ENCODE assay signal across 9 cellular contexts in the genomic region with DNA sequence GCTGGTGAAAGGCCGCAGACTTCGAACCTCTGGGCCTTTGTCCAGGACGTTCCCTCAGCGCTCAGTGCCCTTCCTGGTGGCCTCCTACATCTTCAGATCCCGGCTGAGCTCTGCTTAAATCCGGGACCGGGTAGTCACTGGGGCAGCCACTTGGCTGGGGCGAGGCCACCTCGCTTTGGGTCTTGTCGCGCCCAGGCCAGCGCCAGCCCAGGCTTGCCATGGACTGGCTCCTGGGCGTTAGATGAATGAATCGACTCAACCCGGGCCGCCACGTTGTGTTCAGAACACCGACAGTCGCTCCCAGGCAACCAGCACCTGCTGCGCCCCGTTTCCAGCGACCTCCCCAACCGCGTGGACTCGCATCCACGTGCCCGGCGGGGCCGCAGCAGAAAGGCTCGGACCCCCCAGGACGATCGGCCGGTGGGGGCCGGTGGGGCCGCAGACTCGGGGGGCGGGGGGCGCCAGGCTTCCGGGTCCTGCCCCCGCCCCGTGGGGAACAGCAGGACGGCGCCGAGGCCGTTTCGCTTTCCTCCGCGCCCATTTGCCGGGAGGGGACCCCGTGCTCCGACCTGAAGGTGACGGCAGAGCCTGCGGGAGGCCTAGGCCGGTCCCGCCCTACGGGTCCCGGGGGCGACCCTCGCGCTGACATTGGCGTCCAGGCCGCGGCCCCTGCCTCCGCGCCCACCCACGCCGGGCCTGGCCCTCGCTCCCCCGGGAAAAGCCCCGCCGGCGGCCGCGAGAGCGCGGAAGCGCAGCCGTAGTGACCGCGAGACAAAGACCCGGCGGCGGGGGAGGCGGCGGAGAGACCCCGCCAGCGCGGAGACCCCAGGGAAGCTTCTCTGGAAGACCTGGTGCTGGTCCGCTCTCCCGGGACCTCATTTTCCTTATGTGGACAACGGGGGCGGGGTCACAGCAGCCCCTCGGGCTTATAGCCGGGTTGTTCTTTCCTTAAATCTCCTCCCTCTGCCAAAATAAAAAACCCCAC. TPM values are rescaled to one million over a fixed set of nuclear protein-coding genes. Genes with fewer than 3 reads are reported as not detected.
DNase-seq lines count a peak whose midpoint lies in the region; ATAC-seq and TF ChIP-seq lines count a peak whose summit lies in the region.
"Had no signal": no experiment of that assay in that cellular context is flagged by ENCODE, and none has a peak within 500 bp of the region (broad histone marks: within the 10 kb centered on the region; RNA-seq: fewer than 3 reads in every experiment).

No MANE protein-coding gene starts in this region.

- no TSS peak for BruUV-seq in Panc1 (replicated peaks; lab: Mats Ljungman, UMichigan)

- ATAC-seq in Panc1 (peak; percentile 80), HG03095 (IDR thresholded peaks at IDR 0.05; ENCODE audit: unreplicated experiment) (no peak)

- no peak for TF ChIP-seq CTCF in Panc1 (IDR thresholded peaks at IDR 0.05)

- H3K36me3 ChIP-seq in Panc1 (ENCODE audit: control insufficient read depth, insufficient read depth, low read length) (no peaks in the 10 kb centered on the region), skeletal muscle satellite cell (ENCODE audit: insufficient read depth, low read length) (no peaks in the 10 kb centered on the region)

- H3K4me2 ChIP-seq in skeletal muscle satellite cell (ENCODE audit: low read length) = peak overlapping the region; percentile 95

- no peaks in the 10 kb centered on the region for H3K27me3 Mint-ChIP-seq in activated naive CD8-positive, alpha-beta T cell

- H3K9me3 ChIP-seq in Panc1 (ENCODE audit: control insufficient read depth, insufficient read depth, low read depth, low read length) (no peaks in the 10 kb centered on the region), skeletal muscle satellite cell (replicated peaks; ENCODE audit: low read length) (no peaks in the 10 kb centered on the region)

- H3K27me3 ChIP-seq in Panc1 (ENCODE audit: control insufficient read depth, insufficient read depth, low read length) = no peaks in the 10 kb centered on the region
- H3K27me3 ChIP-seq in skeletal muscle satellite cell (ENCODE audit: control insufficient read depth, insufficient read depth, low read length) = no peaks in the 10 kb centered on the region

- H3K4me1 ChIP-seq in Panc1 (ENCODE audit: control insufficient read depth, insufficient read depth, low read length) (peaks cover 11% of the 10 kb centered on the region), skeletal muscle satellite cell (ENCODE audit: control insufficient read depth, insufficient read depth, low read length) (peaks cover 11% of the 10 kb centered on the region)

- H3K27ac ChIP-seq in Panc1 (ENCODE audit: low read length) = peak overlapping the region; percentile 52
- H3K27ac ChIP-seq: 22Rv1 had no signal

- H3K4me1 Mint-ChIP-seq in activated naive CD8-positive, alpha-beta T cell (ENCODE audit: low read depth) = peaks cover 3% of the 10 kb centered on the region

- DNase-seq in DMS153 (lab: John Stamatoyannopoulos, UW) (peak; percentile 5), DMS153 treated with DMSO at 0.1 percent for 48 hours (lab: John Stamatoyannopoulos, UW; ENCODE audit: unreplicated experiment) (no peak), Panc1 (ENCODE audit: low read depth, low spot score) (no peak), hepatic stellate cell (ENCODE audit: low spot score) (peak; percentile 75), middle frontal gyrus (ENCODE audit: extremely low spot score, low spot score) (no peak)

- peak overlapping the region; percentile 47 to 53 for H3K4me3 ChIP-seq in Panc1 (ENCODE audit: low read depth in 2 of 2, low read length in 2 of 2)
- H3K4me3 ChIP-seq in skeletal muscle satellite cell (ENCODE audit: low read length) = peak overlapping the region; percentile 88

- H3K4me3 Mint-ChIP-seq in activated naive CD8-positive, alpha-beta T cell = peak overlapping the region; percentile 78

- peak overlapping the region; percentile 85 for H3K27ac Mint-ChIP-seq in activated naive CD8-positive, alpha-beta T cell

- in situ Hi-C loops in Panc1 (cut with HindIII; ENCODE audit: low pct_unique_long_range_greater_than_20kb, low sequenced_read_pairs) = no loop called here

- POLR2A ChIA-PET in Panc1 (lab: Charles Lee) = no interaction called here

- CTCF ChIA-PET in Panc1 (lab: Charles Lee) = no interaction called here

- peak overlapping the region; percentile 87 for H3K9ac ChIP-seq in skeletal muscle satellite cell (ENCODE audit: low read depth, low read length)

- no peaks in the 10 kb centered on the region for H3K36me3 Mint-ChIP-seq in activated naive CD8-positive, alpha-beta T cell

- H3K9me3 Mint-ChIP-seq in activated naive CD8-positive, alpha-beta T cell (ENCODE audit: low read depth) = no peaks in the 10 kb centered on the region

- intact Hi-C loops in Panc1 (cut with micrococcal nuclease; ENCODE audit: unreplicated experiment) = no loop called here

RNA-seq across cellular contexts. Expression of a gene that starts 37.3 kb away (rescaled TPM):
- 27.1 TPM for total RNA-seq in Panc1 (2021; ENCODE audit: unreplicated experiment)
- 12.8 TPM for polyA plus RNA-seq in Panc1 (2012; ENCODE audit: insufficient read length)
- total RNA-seq in skeletal muscle satellite cell (2012; rRNA removed) = 12.9 and 15.2 TPM in 2 replicates

RNA-seq across cellular contexts. Expression of a gene that starts 45.6 kb away (rescaled TPM):
- total RNA-seq in Panc1 (2021; ENCODE audit: unreplicated experiment) = 23.7 TPM
- 29.6 TPM for polyA plus RNA-seq in Panc1 (2012; ENCODE audit: insufficient read length)
- 7.9 and 9.1 TPM in 2 replicates for total RNA-seq in skeletal muscle satellite cell (2012; rRNA removed)

Comparison
In these comparisons a context has a peak if more than half of its experiments do, and no peak if none do; other contexts are left out.
1. DNase-seq: peak in DMS153 (single experiment) and hepatic stellate cell (single experiment); none in DMS153 treated with DMSO at 0.1 percent for 48 hours (single experiment), Panc1 (single experiment) and middle frontal gyrus (single experiment).